In the genomic region with DNA sequence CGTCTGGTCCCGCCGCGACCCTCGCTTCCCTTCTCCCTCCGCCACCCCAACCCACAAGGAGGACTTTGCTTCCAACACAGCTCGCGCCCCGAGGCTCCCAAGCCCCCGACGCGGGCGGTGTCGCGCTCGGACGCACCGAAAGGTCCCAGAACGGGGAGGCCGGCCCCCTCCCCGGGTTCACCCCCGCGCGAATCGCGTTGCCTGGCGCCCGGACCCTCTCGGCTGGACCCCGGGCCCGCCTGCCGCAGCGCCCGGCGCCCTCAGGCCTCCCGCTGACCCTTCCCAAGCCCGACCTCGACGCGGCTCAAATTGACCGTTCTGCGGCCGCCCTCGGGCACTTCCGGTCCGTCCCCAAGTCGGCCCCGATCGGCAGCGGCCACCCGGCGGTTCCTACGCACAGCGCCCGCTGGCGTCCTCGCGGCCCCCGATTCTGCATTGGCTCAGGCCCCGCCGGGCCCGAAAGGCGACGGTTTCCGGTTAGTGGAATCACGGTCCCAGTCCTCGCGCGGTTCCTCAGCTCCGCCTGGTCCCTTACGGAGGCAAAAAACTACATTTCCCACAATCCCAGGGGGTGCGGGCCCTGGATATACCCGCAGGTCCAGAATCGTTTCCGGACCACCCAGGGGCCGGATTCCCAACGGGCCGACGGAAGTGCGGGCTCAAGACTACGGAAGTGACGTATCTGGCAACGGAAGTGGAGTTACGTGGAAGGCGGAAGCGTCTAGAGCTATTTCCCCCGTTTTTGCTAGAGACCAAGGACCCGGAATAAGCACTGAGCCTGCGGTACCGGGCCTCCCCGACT, we compare ENCODE assay signal across 8 cellular contexts. TPM values are rescaled to one million over a fixed set of nuclear protein-coding genes. Genes with fewer than 3 reads are reported as not detected.
DNase-seq lines count a peak whose midpoint lies in the region; ATAC-seq and TF ChIP-seq lines count a peak whose summit lies in the region.

A gene (minus strand): TSS at position 347 of the 802 bp plus-strand sequence. CDS start 451 bp downstream, outside the sequence.

- H3K4me2 ChIP-seq in OCI-LY3 (ENCODE audit: low read length) = peak within 1 kb of the TSS; percentile 64

- H3K4me1 ChIP-seq in OCI-LY3 (ENCODE audit: low read length) = peaks cover 23% of the 10 kb centered on the region

- H3K27me3 Mint-ChIP-seq in endothelial cell (ENCODE audit: unreplicated experiment) (peaks cover 5% of the 10 kb centered on the region), mesothelial cell of epicardium (ENCODE audit: low read depth) (no peaks in the 10 kb centered on the region)

- H3K9me3 ChIP-seq in OCI-LY3 (ENCODE audit: insufficient read depth, low read length) = no peaks in the 10 kb centered on the region

- no peak within 1 kb of the TSS; the same call in 1 of the 2 replicates for H2AFZ ChIP-seq in OCI-LY3 (ENCODE audit: low read depth, low read length)

- peak within 1 kb of the TSS; percentile 92 for H3K4me3 ChIP-seq in OCI-LY3 (ENCODE audit: low read length)

- H3K9ac ChIP-seq in OCI-LY3 (ENCODE audit: low read length) = peak within 1 kb of the TSS; percentile 90

- H4K20me1 ChIP-seq in OCI-LY3 (ENCODE audit: insufficient read depth, low read length) = no peaks in the 10 kb centered on the region

- H3K79me2 ChIP-seq in OCI-LY3 (ENCODE audit: low read length) = peaks cover 36% of the 10 kb centered on the region

- H3K27ac Mint-ChIP-seq in endothelial cell (ENCODE audit: unreplicated experiment) = peak within 1 kb of the TSS; percentile 95
- H3K27ac Mint-ChIP-seq in mesothelial cell of epicardium = peak within 1 kb of the TSS; percentile 94

- H3K4me3 Mint-ChIP-seq in endothelial cell (ENCODE audit: unreplicated experiment) (peak within 1 kb of the TSS; percentile 89), mesothelial cell of epicardium (peak within 1 kb of the TSS; percentile 83)

- peak; percentile 84 for ATAC-seq in GM21515 (IDR thresholded peaks at IDR 0.05; ENCODE audit: unreplicated experiment)

- TF ChIP-seq CTCF in OCI-LY3 (IDR thresholded peaks at IDR 0.05; ENCODE audit: low read depth, low read length) = peak; percentile 12; the same call in 1 of the 2 replicates
- TF ChIP-seq CTCF in endothelial cell (IDR thresholded peaks at IDR 0.05; ENCODE audit: unreplicated experiment) = no peak
- no peak for TF ChIP-seq CTCF in mesothelial cell of epicardium (IDR thresholded peaks at IDR 0.05; ENCODE audit: unreplicated experiment)

- no peaks in the 10 kb centered on the region for H3K9me3 Mint-ChIP-seq in endothelial cell (ENCODE audit: unreplicated experiment)
- no peaks in the 10 kb centered on the region for H3K9me3 Mint-ChIP-seq in mesothelial cell of epicardium

- peak; percentile 97 for DNase-seq in DMS 273 treated with DMSO at 0.1 percent for 48 hours (lab: John Stamatoyannopoulos, UW)
- peak; percentile 98 for DNase-seq in HuH-7 (ENCODE audit: low spot score)
- DNase-seq in activated CD8-positive, alpha-beta memory T cell treated with anti-CD3 and anti-CD28 coated beads, Interleukin-2, amount 50 U/mL, for 48 hours = peak; percentile 94
- DNase-seq in endothelial cell (ENCODE audit: low spot score) = peak; percentile 94
- DNase-seq in mesothelial cell of epicardium (ENCODE audit: low spot score in 2 of 2, unreplicated experiment in 2 of 2) = peak; percentile 95 to 98
- DNase-seq in stimulated activated CD8-positive, alpha-beta memory T cell treated with anti-CD3 and anti-CD28 coated beads, Interleukin-15, amount 100 ng/mL, for 48 hours (ENCODE audit: low read depth in 2 of 2) = peak; percentile 94 to 97

- peak within 1 kb of the TSS; percentile 74 for H3K27ac ChIP-seq in OCI-LY3 (ENCODE audit: low read length)

- peaks cover 16% of the 10 kb centered on the region for H3K36me3 ChIP-seq in OCI-LY3 (replicated peaks; ENCODE audit: low read depth, low read length)

- no peaks in the 10 kb centered on the region for H3K27me3 ChIP-seq in OCI-LY3 (ENCODE audit: low read depth, low read length)

- H3K36me3 Mint-ChIP-seq in endothelial cell (ENCODE audit: low read depth, unreplicated experiment) (peaks cover 4% of the 10 kb centered on the region), mesothelial cell of epicardium (no peaks in the 10 kb centered on the region)

- H3K4me1 Mint-ChIP-seq in endothelial cell (ENCODE audit: unreplicated experiment) (peaks cover 4% of the 10 kb centered on the region), mesothelial cell of epicardium (peaks cover 14% of the 10 kb centered on the region)

RNA-seq across cellular contexts. Expression of the gene that starts here (rescaled TPM):
- total RNA-seq in endothelial cell (ENCODE audit: unreplicated experiment) = 128 TPM
- 75.5 to 78.6 TPM (median 78.3 TPM) in 3 replicates for total RNA-seq in mesothelial cell of epicardium

Comparison
In these comparisons a context has a peak if more than half of its experiments do, and no peak if none do; other contexts are left out.
1. Peak in every context shown above with its lines: DNase-seq, ATAC-seq, H3K4me3 ChIP-seq and H3K27ac ChIP-seq.